12 cellular contexts compared by ENCODE assay signal in genomic region chr2:25712455-25712854, GRCh38.
"Had no signal": no experiment of that assay in that cellular context is flagged by ENCODE, and none has a peak within 500 bp of the region (broad histone marks: within the 10 kb centered on the region; RNA-seq: fewer than 3 reads in every experiment).

No MANE protein-coding gene starts in this region.

- ATAC-seq: activated T-helper 17 cell treated with anti-CD3 and anti-CD28 coated beads, Interleukin-2, amount 50 U/mL, for 72 hours; foreskin keratinocyte; left cardiac atrium; stimulated activated naive CD8-positive, alpha-beta T cell treated with anti-CD3 and anti-CD28 coated beads, Interleukin-15, Interleukin-2, amounts not matched to agents 100 U/mL and 50 U/mL, for 24 hours had no signal

- H3K27ac ChIP-seq: cardiac muscle cell, foreskin keratinocyte had no signal

- H3K4me3 ChIP-seq: cardiac muscle cell, lung had no signal

- DNase-seq: activated CD4-positive, alpha-beta T cell treated with anti-CD3 and anti-CD28 coated beads for 48 hours; activated naive CD4-positive, alpha-beta T cell treated with anti-CD3 and anti-CD28 coated beads for 36 hours; foreskin keratinocyte; left cardiac atrium; midbrain; occipital lobe; stimulated activated naive CD8-positive, alpha-beta T cell treated with anti-CD3 and anti-CD28 coated beads, Interleukin-15, Interleukin-2, amounts not matched to agents 100 U/mL and 50 U/mL, for 24 hours; T-helper 9 cell had no signal

- H3K9me3 Mint-ChIP-seq: activated naive CD4-positive, alpha-beta T cell treated with anti-CD3 and anti-CD28 coated beads for 36 hours; activated T-helper 17 cell treated with anti-CD3 and anti-CD28 coated beads, Interleukin-2, amount 50 U/mL, for 72 hours had no signal

- H3K4me1 ChIP-seq: foreskin keratinocyte, prostate gland had no signal

- H3K27ac Mint-ChIP-seq: activated naive CD4-positive, alpha-beta T cell treated with anti-CD3 and anti-CD28 coated beads for 36 hours; activated T-helper 17 cell treated with anti-CD3 and anti-CD28 coated beads, Interleukin-2, amount 50 U/mL, for 72 hours had no signal

- H3K36me3 ChIP-seq: cardiac muscle cell, prostate gland had no signal

- H3K27me3 ChIP-seq: cardiac muscle cell, foreskin keratinocyte had no signal

- H3K9me3 ChIP-seq: prostate gland had no signal
